ENCODE assay signal across 8 cellular contexts in genomic region chr17:43832976-43833829, GRCh38.
DNase-seq lines count a peak whose midpoint lies in the region; ATAC-seq and TF ChIP-seq lines count a peak whose summit lies in the region.

A gene with protein sequence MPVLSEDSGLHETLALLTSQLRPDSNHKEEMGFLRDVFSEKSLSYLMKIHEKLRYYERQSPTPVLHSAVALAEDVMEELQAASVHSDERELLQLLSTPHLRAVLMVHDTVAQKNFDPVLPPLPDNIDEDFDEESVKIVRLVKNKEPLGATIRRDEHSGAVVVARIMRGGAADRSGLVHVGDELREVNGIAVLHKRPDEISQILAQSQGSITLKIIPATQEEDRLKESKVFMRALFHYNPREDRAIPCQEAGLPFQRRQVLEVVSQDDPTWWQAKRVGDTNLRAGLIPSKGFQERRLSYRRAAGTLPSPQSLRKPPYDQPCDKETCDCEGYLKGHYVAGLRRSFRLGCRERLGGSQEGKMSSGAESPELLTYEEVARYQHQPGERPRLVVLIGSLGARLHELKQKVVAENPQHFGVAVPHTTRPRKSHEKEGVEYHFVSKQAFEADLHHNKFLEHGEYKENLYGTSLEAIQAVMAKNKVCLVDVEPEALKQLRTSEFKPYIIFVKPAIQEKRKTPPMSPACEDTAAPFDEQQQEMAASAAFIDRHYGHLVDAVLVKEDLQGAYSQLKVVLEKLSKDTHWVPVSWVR (minus strand): TSS chr17:43833146. CDS start chr17:43831906, 1,240 bp downstream.

- H3K27ac Mint-ChIP-seq in activated T-cell treated with anti-CD3 and anti-CD28 coated beads, Interleukin-2, amount 50 U/mL, for 24 hours: no peak within 1 kb of the TSS
- H3K27ac Mint-ChIP-seq in stimulated activated memory B cell treated with anti-CD40 and anti-IgM and Interleukin-4, amounts not matched to agents 10 μg/mL and 1 μg/mL and 100 μg/mL, for 72 hours: no peak within 1 kb of the TSS

- ATAC-seq in activated CD4-positive, CD25-positive, alpha-beta regulatory T cell treated with anti-CD3 and anti-CD28 coated beads, Interleukin-2, amount 50 U/mL, for 24 hours: peak; percentile 67 to 80
- ATAC-seq in stimulated activated memory B cell treated with anti-CD40 and anti-IgM and Interleukin-4, amounts not matched to agents 10 μg/mL and 1 μg/mL and 100 μg/mL, for 72 hours: peak; percentile 50
- ATAC-seq in HG02642 (IDR thresholded peaks at IDR 0.05; ENCODE audit: poor library complexity, unreplicated experiment): no peak

- DNase-seq in activated CD4-positive, CD25-positive, alpha-beta regulatory T cell treated with anti-CD3 and anti-CD28 coated beads, Interleukin-2, amount 50 U/mL, for 72 hours: no peak
- DNase-seq in NCI-H69 (lab: John Stamatoyannopoulos, UW): peak; percentile 90
- peak; percentile 56 for DNase-seq in activated T-cell treated with anti-CD3 and anti-CD28 coated beads, Interleukin-2, amount 50 U/mL, for 24 hours
- DNase-seq in erythroblast (lab: John Stamatoyannopoulos, UW): peak; percentile 64 to 75
- DNase-seq in midbrain (lab: John Stamatoyannopoulos, UW): peak; percentile 70

- H3K4me1 Mint-ChIP-seq in activated T-cell treated with anti-CD3 and anti-CD28 coated beads, Interleukin-2, amount 50 U/mL, for 24 hours (ENCODE audit: low read depth): peaks cover 22% of the 10 kb centered on the region
- peaks cover 17% of the 10 kb centered on the region for H3K4me1 Mint-ChIP-seq in stimulated activated memory B cell treated with anti-CD40 and anti-IgM and Interleukin-4, amounts not matched to agents 10 μg/mL and 1 μg/mL and 100 μg/mL, for 72 hours

- H3K4me3 Mint-ChIP-seq in activated T-cell treated with anti-CD3 and anti-CD28 coated beads, Interleukin-2, amount 50 U/mL, for 24 hours: peak within 1 kb of the TSS; percentile 67
- H3K4me3 Mint-ChIP-seq in stimulated activated memory B cell treated with anti-CD40 and anti-IgM and Interleukin-4, amounts not matched to agents 10 μg/mL and 1 μg/mL and 100 μg/mL, for 72 hours: peak within 1 kb of the TSS; percentile 71

- H3K27me3 Mint-ChIP-seq in activated T-cell treated with anti-CD3 and anti-CD28 coated beads, Interleukin-2, amount 50 U/mL, for 24 hours: peaks cover 56% of the 10 kb centered on the region
- peaks cover 69% of the 10 kb centered on the region for H3K27me3 Mint-ChIP-seq in stimulated activated memory B cell treated with anti-CD40 and anti-IgM and Interleukin-4, amounts not matched to agents 10 μg/mL and 1 μg/mL and 100 μg/mL, for 72 hours

- H3K9me3 Mint-ChIP-seq in activated T-cell treated with anti-CD3 and anti-CD28 coated beads, Interleukin-2, amount 50 U/mL, for 24 hours: no peaks in the 10 kb centered on the region
- H3K9me3 Mint-ChIP-seq in stimulated activated memory B cell treated with anti-CD40 and anti-IgM and Interleukin-4, amounts not matched to agents 10 μg/mL and 1 μg/mL and 100 μg/mL, for 72 hours: no peaks in the 10 kb centered on the region

- H3K36me3 Mint-ChIP-seq in activated T-cell treated with anti-CD3 and anti-CD28 coated beads, Interleukin-2, amount 50 U/mL, for 24 hours (ENCODE audit: low read depth): no peaks in the 10 kb centered on the region
- H3K36me3 Mint-ChIP-seq in stimulated activated memory B cell treated with anti-CD40 and anti-IgM and Interleukin-4, amounts not matched to agents 10 μg/mL and 1 μg/mL and 100 μg/mL, for 72 hours: no peaks in the 10 kb centered on the region

- no peak for TF ChIP-seq POLR2A in erythroblast (IDR thresholded peaks at IDR 0.05; ENCODE audit: low read length)
